In the genomic region with DNA sequence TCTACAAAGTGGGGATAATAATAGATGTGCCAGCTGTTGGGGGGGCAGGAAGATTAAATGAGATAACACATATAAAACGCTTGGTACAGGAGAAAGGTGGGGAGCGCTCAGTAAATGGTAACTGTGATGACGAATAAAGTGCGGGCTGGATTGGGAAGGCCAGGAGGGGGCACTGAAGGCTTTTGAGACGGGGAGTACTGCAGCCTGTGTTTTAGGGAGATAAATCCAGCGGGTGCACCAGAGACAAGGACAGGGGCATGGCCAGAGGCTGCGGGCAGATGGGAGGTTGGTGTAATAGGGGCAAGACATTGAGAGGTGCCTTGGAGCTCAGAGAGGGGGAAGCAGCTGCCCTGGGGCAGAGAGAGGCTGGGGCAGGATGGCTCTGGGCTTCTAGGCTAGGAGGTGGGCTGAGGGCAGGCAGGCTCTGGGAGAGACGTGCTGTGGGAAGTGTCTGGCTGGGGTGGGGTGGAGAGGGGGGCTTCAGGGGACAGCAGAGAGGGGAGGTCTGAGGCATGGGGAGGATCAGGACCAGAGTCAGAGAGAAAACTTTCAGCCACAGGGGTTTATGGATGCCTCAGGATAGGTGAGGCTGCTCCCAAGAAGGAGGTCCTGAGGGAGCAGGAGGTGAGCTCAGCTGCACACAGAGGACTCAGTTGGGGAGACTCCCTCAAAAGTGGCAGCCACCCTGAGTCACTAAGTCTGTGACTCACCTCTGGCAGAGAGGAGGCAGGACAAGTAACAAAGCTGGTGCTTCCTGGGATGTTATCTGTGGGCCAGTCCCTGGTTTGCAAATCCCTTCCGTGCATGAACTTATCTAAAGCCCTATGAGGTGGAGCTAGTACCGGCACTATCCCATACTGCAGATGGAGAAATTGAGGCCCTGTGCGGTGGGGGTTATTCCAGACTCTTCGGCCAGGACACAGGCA, we compare ENCODE assay signal across 8 cellular contexts. TPM values are rescaled to one million over a fixed set of nuclear protein-coding genes. Genes with fewer than 3 reads are reported as not detected.
A peak's percentile ranks its signal among the peaks of the same experiment; 100 is the strongest.
DNase-seq lines count a peak whose midpoint lies in the region; ATAC-seq and TF ChIP-seq lines count a peak whose summit lies in the region.

No MANE protein-coding gene starts in this region.

- CTCF ChIA-PET in WTC11 (lab: Charles Lee), result interaction anchor here (0.6 to 10.7 kb wide), 28 partner anchors 10 to 257 kb away, joined by 3 to 236 read pairs (median 4); a partner anchor contains a TSS

- no peak for TF ChIP-seq CTCF in WTC11 (IDR thresholded peaks at IDR 0.05)
- no peak for TF ChIP-seq CTCF in coronary artery (IDR thresholded peaks at IDR 0.05)
- TF ChIP-seq CTCF in nephron progenitor cell (IDR thresholded peaks at IDR 0.05), result no peak

- peak overlapping the region; percentile 97 to 99 for H3K27ac ChIP-seq in coronary artery
- peak overlapping the region; percentile 95 to 98 for H3K27ac ChIP-seq in mucosa of rectum (ENCODE audit: low read depth in 2 of 2, low read length in 2 of 2)

- in situ Hi-C loops in KBM-7 (cut with MboI; ENCODE audit: low pct_unique_long_range_greater_than_20kb, low sequenced_read_pairs), result loop anchor here (10.0 kb wide), 1 partner anchor 53 kb away; no protein-coding TSS in a partner anchor

- H3K4me1 Mint-ChIP-seq in WTC11 (peaks cover 49% of the 10 kb centered on the region), nephron progenitor cell (peaks cover 62% of the 10 kb centered on the region)

- H3K9me3 ChIP-seq in mucosa of rectum (ENCODE audit: control insufficient read depth in 2 of 2, low read length in 2 of 2), result no peaks in the 10 kb centered on the region

- peak; percentile 71 for DNase-seq in CD1c-positive myeloid dendritic cell (ENCODE audit: extremely low spot score)
- peak; percentile 75 for DNase-seq in KBM-7
- DNase-seq in WTC11 (ENCODE audit: low spot score), result peak; percentile 63
- peak; percentile 85 for DNase-seq in coronary artery (ENCODE audit: low spot score)
- DNase-seq in superior temporal gyrus (ENCODE audit: extremely low spot score), result peak; percentile 30
- DNase-seq in nephron progenitor cell, result no peak
- no peak for DNase-seq in inferior parietal cortex (ENCODE audit: extremely low spot score)

- peak; percentile 25 for ATAC-seq in WTC11

- H3K4me3 ChIP-seq in coronary artery (peak overlapping the region; percentile 3), mucosa of rectum (ENCODE audit: low read length in 2 of 2) (no peak overlapping the region)

- H3K9me3 Mint-ChIP-seq in WTC11 (no peaks in the 10 kb centered on the region), nephron progenitor cell (no peaks in the 10 kb centered on the region)

- H3K27ac Mint-ChIP-seq in WTC11 (peak overlapping the region; percentile 83; the same call in 1 of the 2 replicates), nephron progenitor cell (no peak overlapping the region)

- H3K4me1 ChIP-seq in mucosa of rectum (ENCODE audit: control insufficient read depth in 2 of 2, insufficient read depth in 2 of 2, low read length in 2 of 2), result peaks cover 30 to 35% of the 10 kb centered on the region in 2 donors

- POLR2A ChIA-PET in WTC11 (lab: Charles Lee), result interaction anchor here (0.7 to 6.0 kb wide), 7 partner anchors 10 to 102 kb away, joined by 3 to 145 read pairs (median 4); a partner anchor contains a TSS

- H3K36me3 ChIP-seq in mucosa of rectum (ENCODE audit: control insufficient read depth in 2 of 2, insufficient read depth in 2 of 2, low read length in 2 of 2), result no peaks in the 10 kb centered on the region

- H3K27me3 Mint-ChIP-seq in WTC11 (ENCODE audit: low read depth) (peaks cover 2% of the 10 kb centered on the region; the same call in 1 of the 2 replicates), nephron progenitor cell (ENCODE audit: low read depth, poor library complexity) (peaks cover 3% of the 10 kb centered on the region)

- no peaks in the 10 kb centered on the region for H3K36me3 Mint-ChIP-seq in WTC11
- no peaks in the 10 kb centered on the region for H3K36me3 Mint-ChIP-seq in nephron progenitor cell (ENCODE audit: low read depth)

- H3K4me3 Mint-ChIP-seq in WTC11, result no peak overlapping the region
- H3K4me3 Mint-ChIP-seq in nephron progenitor cell, result no peak overlapping the region

- no peaks in the 10 kb centered on the region for H3K27me3 ChIP-seq in mucosa of rectum (ENCODE audit: control insufficient read depth in 2 of 2, insufficient read depth in 2 of 2, low read length in 2 of 2)

- H3K9ac ChIP-seq in mucosa of rectum (ENCODE audit: low read depth in 1 of 2, low read length in 2 of 2), result peak overlapping the region; percentile 70 to 71

TF ChIP-seq in WTC11, 78 proteins besides CTCF, POLR2A, EP300 and RAD21:
- TF ChIP-seq, protein P1, sequence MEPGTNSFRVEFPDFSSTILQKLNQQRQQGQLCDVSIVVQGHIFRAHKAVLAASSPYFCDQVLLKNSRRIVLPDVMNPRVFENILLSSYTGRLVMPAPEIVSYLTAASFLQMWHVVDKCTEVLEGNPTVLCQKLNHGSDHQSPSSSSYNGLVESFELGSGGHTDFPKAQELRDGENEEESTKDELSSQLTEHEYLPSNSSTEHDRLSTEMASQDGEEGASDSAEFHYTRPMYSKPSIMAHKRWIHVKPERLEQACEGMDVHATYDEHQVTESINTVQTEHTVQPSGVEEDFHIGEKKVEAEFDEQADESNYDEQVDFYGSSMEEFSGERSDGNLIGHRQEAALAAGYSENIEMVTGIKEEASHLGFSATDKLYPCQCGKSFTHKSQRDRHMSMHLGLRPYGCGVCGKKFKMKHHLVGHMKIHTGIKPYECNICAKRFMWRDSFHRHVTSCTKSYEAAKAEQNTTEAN (CRISPR knock-in tag; IDR thresholded peaks at IDR 0.05), result no peak
- TF ChIP-seq, protein P2, sequence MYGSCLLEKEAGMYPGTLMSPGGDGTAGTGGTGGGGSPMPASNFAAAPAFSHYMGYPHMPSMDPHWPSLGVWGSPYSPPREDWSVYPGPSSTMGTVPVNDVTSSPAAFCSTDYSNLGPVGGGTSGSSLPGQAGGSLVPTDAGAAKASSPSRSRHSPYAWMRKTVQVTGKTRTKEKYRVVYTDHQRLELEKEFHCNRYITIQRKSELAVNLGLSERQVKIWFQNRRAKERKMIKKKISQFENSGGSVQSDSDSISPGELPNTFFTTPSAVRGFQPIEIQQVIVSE (CRISPR knock-in tag; IDR thresholded peaks at IDR 0.05; ENCODE audit: borderline replicate concordance), result no peak
- TF ChIP-seq ZNF121 (CRISPR knock-in tag; IDR thresholded peaks at IDR 0.05) (peak; percentile 28; the same call in 1 of the 2 replicates), GABPB1 (CRISPR knock-in tag; IDR thresholded peaks at IDR 0.05) (no peak), KAT7 (CRISPR knock-in tag; IDR thresholded peaks at IDR 0.05; ENCODE audit: borderline replicate concordance) (no peak; the same call in 1 of the 2 replicates), SP1 (CRISPR knock-in tag; conservative IDR thresholded peaks at IDR 0.05) (no peak)
- TF ChIP-seq, protein P3, sequence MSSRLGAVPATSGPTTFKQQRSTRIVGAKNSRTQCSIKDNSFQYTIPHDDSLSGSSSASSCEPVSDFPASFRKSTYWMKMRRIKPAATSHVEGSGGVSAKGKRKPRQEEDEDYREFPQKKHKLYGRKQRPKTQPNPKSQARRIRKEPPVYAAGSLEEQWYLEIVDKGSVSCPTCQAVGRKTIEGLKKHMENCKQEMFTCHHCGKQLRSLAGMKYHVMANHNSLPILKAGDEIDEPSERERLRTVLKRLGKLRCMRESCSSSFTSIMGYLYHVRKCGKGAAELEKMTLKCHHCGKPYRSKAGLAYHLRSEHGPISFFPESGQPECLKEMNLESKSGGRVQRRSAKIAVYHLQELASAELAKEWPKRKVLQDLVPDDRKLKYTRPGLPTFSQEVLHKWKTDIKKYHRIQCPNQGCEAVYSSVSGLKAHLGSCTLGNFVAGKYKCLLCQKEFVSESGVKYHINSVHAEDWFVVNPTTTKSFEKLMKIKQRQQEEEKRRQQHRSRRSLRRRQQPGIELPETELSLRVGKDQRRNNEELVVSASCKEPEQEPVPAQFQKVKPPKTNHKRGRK (CRISPR knock-in tag; IDR thresholded peaks at IDR 0.05; ENCODE audit: borderline replicate concordance), result no peak
- TF ChIP-seq, protein P4, sequence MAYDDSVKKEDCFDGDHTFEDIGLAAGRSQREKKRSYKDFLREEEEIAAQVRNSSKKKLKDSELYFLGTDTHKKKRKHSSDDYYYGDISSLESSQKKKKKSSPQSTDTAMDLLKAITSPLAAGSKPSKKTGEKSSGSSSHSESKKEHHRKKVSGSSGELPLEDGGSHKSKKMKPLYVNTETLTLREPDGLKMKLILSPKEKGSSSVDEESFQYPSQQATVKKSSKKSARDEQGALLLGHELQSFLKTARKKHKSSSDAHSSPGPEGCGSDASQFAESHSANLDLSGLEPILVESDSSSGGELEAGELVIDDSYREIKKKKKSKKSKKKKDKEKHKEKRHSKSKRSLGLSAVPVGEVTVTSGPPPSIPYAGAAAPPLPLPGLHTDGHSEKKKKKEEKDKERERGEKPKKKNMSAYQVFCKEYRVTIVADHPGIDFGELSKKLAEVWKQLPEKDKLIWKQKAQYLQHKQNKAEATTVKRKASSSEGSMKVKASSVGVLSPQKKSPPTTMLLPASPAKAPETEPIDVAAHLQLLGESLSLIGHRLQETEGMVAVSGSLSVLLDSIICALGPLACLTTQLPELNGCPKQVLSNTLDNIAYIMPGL (CRISPR knock-in tag; IDR thresholded peaks at IDR 0.05), result 0 out of 2 replicates have a peak, but pooled peaks have one; percentile 1

RNA-seq across cellular contexts. Expression of a gene that starts 18.9 kb away (rescaled TPM):
- total RNA-seq in WTC11 (2021), result not detected in 3 replicates

Comparison
In these comparisons a context has a peak if more than half of its experiments do, and no peak if none do; other contexts are left out.
1. DNase-seq: peak in CD1c-positive myeloid dendritic cell (single experiment), KBM-7 (single experiment), WTC11 (single experiment), coronary artery (single experiment) and superior temporal gyrus (single experiment); none in nephron progenitor cell (single experiment) and inferior parietal cortex (single experiment).